In genomic region chr2:77519164-77519887, GRCh38 we compare ENCODE assay signal across 23 cellular contexts. TPM values are rescaled to one million over a fixed set of nuclear protein-coding genes. Genes with fewer than 3 reads are reported as not detected.
DNase-seq lines count a peak whose midpoint lies in the region; ATAC-seq and TF ChIP-seq lines count a peak whose summit lies in the region.
"Had no signal": no experiment of that assay in that cellular context is flagged by ENCODE, and none has a peak within 500 bp of the region (broad histone marks: within the 10 kb centered on the region; RNA-seq: fewer than 3 reads in every experiment).

No MANE protein-coding gene starts in this region.

- no peak for TF ChIP-seq POLR2A in tibial nerve (IDR thresholded peaks at IDR 0.05)

- no peaks in the 10 kb centered on the region for H3K27me3 ChIP-seq in HUES48 (ENCODE audit: control insufficient read depth, insufficient read depth, low read length)
- no peaks in the 10 kb centered on the region for H3K27me3 ChIP-seq in tibial nerve
- H3K27me3 ChIP-seq: sigmoid colon had no signal

- H3K27me3 Mint-ChIP-seq in WTC11 (ENCODE audit: low read depth) = no peaks in the 10 kb centered on the region
- H3K27me3 Mint-ChIP-seq: activated naive CD8-positive, alpha-beta T cell treated with anti-CD3 and anti-CD28 coated beads for 36 hours; CD4-positive, CD25-positive, alpha-beta regulatory T cell; naive thymus-derived CD8-positive, alpha-beta T cell had no signal

- POLR2A ChIA-PET in WTC11 (lab: Charles Lee) = no interaction called here

- WGBS in tibial nerve, 2 donors = 64 to 65% methylated on average over 14 of the region's 14 CpGs

- peaks cover 6% of the 10 kb centered on the region for H3K36me3 Mint-ChIP-seq in WTC11
- H3K36me3 Mint-ChIP-seq: activated naive CD8-positive, alpha-beta T cell treated with anti-CD3 and anti-CD28 coated beads for 36 hours; CD4-positive, CD25-positive, alpha-beta regulatory T cell had no signal

- H3K27ac Mint-ChIP-seq in WTC11 = peak overlapping the region; percentile 99
- H3K27ac Mint-ChIP-seq: activated naive CD8-positive, alpha-beta T cell treated with anti-CD3 and anti-CD28 coated beads for 36 hours; CD4-positive, CD25-positive, alpha-beta regulatory T cell; naive thymus-derived CD8-positive, alpha-beta T cell had no signal

- H3K4me3 Mint-ChIP-seq in WTC11 = peak overlapping the region; percentile 70
- H3K4me3 Mint-ChIP-seq: activated naive CD8-positive, alpha-beta T cell treated with anti-CD3 and anti-CD28 coated beads for 36 hours; CD4-positive, CD25-positive, alpha-beta regulatory T cell; naive thymus-derived CD8-positive, alpha-beta T cell had no signal

- ATAC-seq in WTC11 (no peak), GM21619 (IDR thresholded peaks at IDR 0.05; ENCODE audit: unreplicated experiment) (no peak), GM21723 (IDR thresholded peaks at IDR 0.05; ENCODE audit: unreplicated experiment) (no peak), GM19463 (IDR thresholded peaks at IDR 0.05; ENCODE audit: unreplicated experiment) (no peak)
- ATAC-seq: HCT116; left colon; naive thymus-derived CD8-positive, alpha-beta T cell had no signal

- CTCF ChIA-PET in WTC11 (lab: Charles Lee) = no interaction called here

- peak in 1 of 2 donors; percentile 27 for TF ChIP-seq EP300 in tibial nerve (IDR thresholded peaks at IDR 0.05)

- no peaks in the 10 kb centered on the region for H3K36me3 ChIP-seq in HUES48 (ENCODE audit: control insufficient read depth, insufficient read depth, low read length)
- no peaks in the 10 kb centered on the region for H3K36me3 ChIP-seq in tibial nerve
- H3K36me3 ChIP-seq: sigmoid colon had no signal

- H3K27ac ChIP-seq in HUES48 (ENCODE audit: low read depth, low read length) (no peak overlapping the region), tibial nerve (peak overlapping the region; percentile 45 to 87 (median 69))

- H3K4me1 Mint-ChIP-seq in WTC11 = peaks cover 79% of the 10 kb centered on the region
- H3K4me1 Mint-ChIP-seq: activated naive CD8-positive, alpha-beta T cell treated with anti-CD3 and anti-CD28 coated beads for 36 hours; CD4-positive, CD25-positive, alpha-beta regulatory T cell; naive thymus-derived CD8-positive, alpha-beta T cell had no signal

- DNase-seq in WTC11 (ENCODE audit: low spot score) (no peak), medulla oblongata (ENCODE audit: extremely low spot score) (peak; percentile 27), tibial nerve (ENCODE audit: low spot score in 2 of 2) (no peak)
- DNase-seq: activated CD4-positive, alpha-beta T cell treated with anti-CD3 and anti-CD28 coated beads for 4 hours; activated naive CD8-positive, alpha-beta T cell treated with anti-CD3 and anti-CD28 coated beads for 36 hours; CD4-positive, CD25-positive, alpha-beta regulatory T cell; DMS153; GDM1; KBM-7; left colon; naive thymus-derived CD8-positive, alpha-beta T cell; NCI-H1694; NCI-H2171 treated with DMSO at 0.1 percent for 48 hours; NCI-H69; OCI-M1; SHP77 treated with DMSO at 0.1 percent for 48 hours; sigmoid colon; T-helper 1 cell had no signal

- H3K9me3 ChIP-seq in HUES48 (ENCODE audit: control insufficient read depth, insufficient read depth, low read length) (no peaks in the 10 kb centered on the region), tibial nerve (no peaks in the 10 kb centered on the region)
- H3K9me3 ChIP-seq: sigmoid colon had no signal

- H3K4me1 ChIP-seq in HUES48 (ENCODE audit: control insufficient read depth, insufficient read depth, low read length) (peaks cover 61% of the 10 kb centered on the region), tibial nerve (no peaks in the 10 kb centered on the region)

- H3K4me3 ChIP-seq in HUES48 (ENCODE audit: low read depth, low read length) (peak overlapping the region; percentile 19; the same call in 1 of the 2 replicates), tibial nerve (peak overlapping the region in 3 of 4 donors; percentile 9 to 37 (median 9))

- no peak overlapping the region for H3K9ac ChIP-seq in HUES48 (ENCODE audit: low read depth, low read length)

- TF ChIP-seq CTCF in WTC11 (IDR thresholded peaks at IDR 0.05) (no peak), tibial nerve (IDR thresholded peaks at IDR 0.05) (no peak)

- no peaks in the 10 kb centered on the region for H3K9me3 Mint-ChIP-seq in WTC11

TF ChIP-seq in WTC11, 78 proteins besides CTCF, POLR2A, EP300 and RAD21:
- no peak for TF ChIP-seq STAT6 (CRISPR knock-in tag; conservative IDR thresholded peaks at IDR 0.05; ENCODE audit: low read depth)
- no peak for TF ChIP-seq ZBTB21 (CRISPR knock-in tag; IDR thresholded peaks at IDR 0.05; ENCODE audit: borderline replicate concordance)
- TF ChIP-seq IRF2 (CRISPR knock-in tag; IDR thresholded peaks at IDR 0.05; ENCODE audit: borderline replicate concordance, low read depth) = no peak
- no peak for TF ChIP-seq PREB (CRISPR knock-in tag; IDR thresholded peaks at IDR 0.05; ENCODE audit: borderline replicate concordance)
- TF ChIP-seq ZNF121 (CRISPR knock-in tag; IDR thresholded peaks at IDR 0.05) = no peak
- no peak for TF ChIP-seq FOXJ3 (CRISPR knock-in tag; IDR thresholded peaks at IDR 0.05; ENCODE audit: borderline replicate concordance)
- TF ChIP-seq ZNF671 (CRISPR knock-in tag; IDR thresholded peaks at IDR 0.05) = no peak
- no peak for TF ChIP-seq TCF7 (CRISPR knock-in tag; IDR thresholded peaks at IDR 0.05; ENCODE audit: low read depth)
- no peak for TF ChIP-seq E2F1 (CRISPR knock-in tag; IDR thresholded peaks at IDR 0.05)
- TF ChIP-seq ZNF219 (CRISPR knock-in tag; IDR thresholded peaks at IDR 0.05; ENCODE audit: borderline replicate concordance) = no peak
- no peak for TF ChIP-seq NFATC4 (CRISPR knock-in tag; IDR thresholded peaks at IDR 0.05)
- no peak for TF ChIP-seq TEAD4 (CRISPR knock-in tag; IDR thresholded peaks at IDR 0.05)

RNA-seq across cellular contexts. Expression of gene LRRTM4, which starts 2.9 kb away (rescaled TPM):
- total RNA-seq in WTC11 (2021) = 8.5 to 10.2 TPM (median 9.4 TPM) in 3 replicates
- total RNA-seq in tibial nerve = 1 to 10 TPM; 2.9 to 8.1 (median 7.6) TPM
- total RNA-seq: activated naive CD8-positive, alpha-beta T cell treated with anti-CD3 and anti-CD28 coated beads for 36 hours; CD4-positive, CD25-positive, alpha-beta regulatory T cell; naive thymus-derived CD8-positive, alpha-beta T cell had no signal
